ENCODE assay signal across 19 cellular contexts in genomic region chr13:46778095-46778494, GRCh38. TPM values are rescaled to one million over a fixed set of nuclear protein-coding genes. Genes with fewer than 3 reads are reported as not detected.
DNase-seq lines count a peak whose midpoint lies in the region; TF ChIP-seq lines count a peak whose summit lies in the region.
"Had no signal": no experiment of that assay in that cellular context is flagged by ENCODE, and none has a peak within 500 bp of the region (broad histone marks: within the 10 kb centered on the region; RNA-seq: fewer than 3 reads in every experiment).

No MANE protein-coding gene starts in this region.

- no peak for TF ChIP-seq CTCF in coronary artery (IDR thresholded peaks at IDR 0.05)
- no peak for TF ChIP-seq CTCF in testis (IDR thresholded peaks at IDR 0.05)

- no peaks in the 10 kb centered on the region for H3K9me2 ChIP-seq in GM23248 (ENCODE audit: insufficient read depth)

- no peak overlapping the region for H3K4me3 ChIP-seq in GM23248
- no peak overlapping the region for H3K4me3 ChIP-seq in coronary artery
- H3K4me3 ChIP-seq in testis, result no peak overlapping the region
- H3K4me3 ChIP-seq: A549, BLaER1, GM12878, MG63 had no signal

- peaks cover 40% of the 10 kb centered on the region for H3F3A ChIP-seq in GM23248 (ENCODE audit: insufficient read depth)

- no peak overlapping the region for H3K9ac ChIP-seq in GM23248
- H3K9ac ChIP-seq: BLaER1 had no signal

- no peaks in the 10 kb centered on the region for H4K20me1 ChIP-seq in GM23248 (ENCODE audit: insufficient read depth)
- H4K20me1 ChIP-seq: BLaER1 had no signal

- H3K4me2 ChIP-seq in GM23248 (ENCODE audit: unreplicated experiment), result no peak overlapping the region
- H3K4me2 ChIP-seq: A549, BLaER1 had no signal

- H3K9me3 ChIP-seq in GM23248 (ENCODE audit: low read depth) (no peaks in the 10 kb centered on the region), testis (no peaks in the 10 kb centered on the region)
- H3K9me3 ChIP-seq: A549, BLaER1, MG63 had no signal

- H3K27ac ChIP-seq in GM23248 (peak overlapping the region; percentile 19; the same call in 1 of the 2 replicates), coronary artery (peak overlapping the region; percentile 29 to 68), testis (peak overlapping the region; percentile 9 to 54)
- H3K27ac ChIP-seq: A549, BLaER1, HL-60 had no signal

- intact Hi-C loops in testis (cut with DNase I; ENCODE audit: low total_unique reads), result no loop called here

- H3K27me3 ChIP-seq in GM23248 (replicated peaks; ENCODE audit: insufficient read depth), result no peaks in the 10 kb centered on the region
- no peaks in the 10 kb centered on the region for H3K27me3 ChIP-seq in testis
- H3K27me3 ChIP-seq: BLaER1, MG63 had no signal

- no peak for TF ChIP-seq POLR2A in testis (IDR thresholded peaks at IDR 0.05)

- DNase-seq in GM23248, result peak; percentile 14
- peak; percentile 9 for DNase-seq in amniotic epithelial cell (ENCODE audit: low read depth)
- DNase-seq in coronary artery (ENCODE audit: low spot score), result no peak
- DNase-seq in testis, result no peak
- DNase-seq in glomerular visceral epithelial cell (ENCODE audit: extremely low spot score), result no peak
- DNase-seq in cortex of kidney (lab: John Stamatoyannopoulos, UW), result no peak
- no peak for DNase-seq in NCI-H748 treated with DMSO at 0.1 percent for 48 hours (lab: John Stamatoyannopoulos, UW)
- DNase-seq: CD4-positive, alpha-beta memory T cell; DMS153; MG63; NCI-H1048; NCI-H1436; NCI-H2029; NCI-H345; NCI-H524 treated with DMSO at 0.1 percent for 48 hours had no signal

- H3K4me1 ChIP-seq in GM23248 (ENCODE audit: insufficient read depth), result peaks cover 16% of the 10 kb centered on the region
- peaks cover 4% of the 10 kb centered on the region for H3K4me1 ChIP-seq in testis
- H3K4me1 ChIP-seq: A549, BLaER1 had no signal

- 69% methylated on average over 3 of the region's 3 CpGs for WGBS in GM23248 (ENCODE audit: low coverage in 1 of 2, low lambda C conversion rate in 2 of 2, missing lambda C conversion rate in 2 of 2), 2 experiments
- 83 to 86% methylated on average over 3 of the region's 3 CpGs for WGBS in testis, 2 donors

- peaks cover 65% of the 10 kb centered on the region for H3K36me3 ChIP-seq in GM23248 (ENCODE audit: low read depth)
- no peaks in the 10 kb centered on the region for H3K36me3 ChIP-seq in testis (ENCODE audit: low read depth, missing control alignments)

- in situ Hi-C loops in GM23248 (cut with MboI), result no loop called here

- no peaks in the 10 kb centered on the region for H3K79me2 ChIP-seq in GM23248 (ENCODE audit: insufficient read depth)

- no peak overlapping the region for H2AFZ ChIP-seq in GM23248

RNA-seq across cellular contexts. Expression of gene ESD, which starts 18.9 kb away (rescaled TPM):
- total RNA-seq in GM23248 (2014; rRNA removed; shearing (Covaris generic)), result 97.9 and 111 TPM in 2 replicates
- 191 and 194 TPM in 2 replicates for polyA plus RNA-seq in GM23248 (2016; fragmentation: Nextera tagmentation; extraction: Ambion mirVana)
- total RNA-seq in testis, result 10 to 100 TPM; 60.3 to 65.4 TPM
- polyA plus RNA-seq in testis (ENCODE audit: insufficient read depth, low read depth, low replicate concordance), result 95.8 TPM

Comparison
In these comparisons a context has a peak if more than half of its experiments do, and no peak if none do; other contexts are left out.
1. DNase-seq: peak in GM23248 (single experiment) and amniotic epithelial cell (single experiment); none in coronary artery (single experiment), testis (single experiment), glomerular visceral epithelial cell (single experiment), cortex of kidney (single experiment) and NCI-H748 treated with DMSO at 0.1 percent for 48 hours (single experiment).
2. Peak in every context shown above with its lines, with median percentiles within 50 percentile points of each other: H3K27ac ChIP-seq.